8 cellular contexts compared by ENCODE assay signal in genomic region chr9:14203366-14204056, GRCh38.
A peak's percentile ranks its signal among the peaks of the same experiment; 100 is the strongest.
DNase-seq lines count a peak whose midpoint lies in the region; ATAC-seq and TF ChIP-seq lines count a peak whose summit lies in the region.

No MANE protein-coding gene starts in this region.

- no peaks in the 10 kb centered on the region for H3K27me3 ChIP-seq in adipocyte (replicated peaks; ENCODE audit: control insufficient read depth, insufficient read depth, low read length)

- H3K9ac ChIP-seq in adipocyte (ENCODE audit: low read length), result peak overlapping the region; percentile 63

- DNase-seq in Ammon's horn (ENCODE audit: low spot score) (peak; percentile 68), adipocyte (ENCODE audit: low read depth) (no peak), Right ventricle myocardium inferior (ENCODE audit: missing footprints) (peak; percentile 77), omental fat pad (ENCODE audit: low spot score) (no peak), T-helper 9 cell (no peak)
- no peak for DNase-seq in activated CD4-positive, CD25-positive, alpha-beta regulatory T cell treated with anti-CD3 and anti-CD28 coated beads, Interleukin-2, amount 50 U/mL, for 72 hours

- H3K9me3 ChIP-seq in adipocyte (ENCODE audit: control insufficient read depth, low read length), result no peaks in the 10 kb centered on the region

- H3K4me3 ChIP-seq in adipocyte (ENCODE audit: low read length), result peak overlapping the region; percentile 67

- intact Hi-C loops in Right ventricle myocardium inferior (cut with DNase I), result loop anchor here (2.0 to 10.0 kb wide), 2 partner anchors 111 to 179 kb away; partner anchors contain the start of gene NFIB

- H3K4me1 ChIP-seq in adipocyte (ENCODE audit: control insufficient read depth, insufficient read depth, low read length), result peaks cover 35% of the 10 kb centered on the region

- peak; percentile 70 for ATAC-seq in Right ventricle myocardium inferior
- peak; percentile 30 for ATAC-seq in omental fat pad (ENCODE audit: low FRiP score)
- no peak for ATAC-seq in GM18502 (IDR thresholded peaks at IDR 0.05; ENCODE audit: poor library complexity, unreplicated experiment)
- no peak for ATAC-seq in HG02970 (IDR thresholded peaks at IDR 0.05; ENCODE audit: low FRiP score, unreplicated experiment)

- H3K36me3 ChIP-seq in adipocyte (ENCODE audit: control insufficient read depth, insufficient read depth, low read length, severe bottlenecking), result no peaks in the 10 kb centered on the region

- no peak for TF ChIP-seq CTCF in omental fat pad (IDR thresholded peaks at IDR 0.05)

Comparison
In these comparisons a context has a peak if more than half of its experiments do, and no peak if none do; other contexts are left out.
1. DNase-seq: peak in Ammon's horn (single experiment) and Right ventricle myocardium inferior (single experiment); none in adipocyte (single experiment), omental fat pad (single experiment), T-helper 9 cell (single experiment) and activated CD4-positive, CD25-positive, alpha-beta regulatory T cell treated with anti-CD3 and anti-CD28 coated beads, Interleukin-2, amount 50 U/mL, for 72 hours (single experiment).
2. ATAC-seq: peak in Right ventricle myocardium inferior (single experiment) and omental fat pad (single experiment); none in GM18502 (single experiment) and HG02970 (single experiment).